8 cellular contexts compared by ENCODE assay signal in genomic region chr17:42720996-42721583, GRCh38. TPM values are rescaled to one million over a fixed set of nuclear protein-coding genes. Genes with fewer than 3 reads are reported as not detected.
DNase-seq lines count a peak whose midpoint lies in the region; ATAC-seq and FAIRE-seq lines count a peak whose summit lies in the region.

No MANE protein-coding gene starts in this region.

- no peak overlapping the region for H2BK12ac ChIP-seq in mesenchymal stem cell (ENCODE audit: low read length in 2 of 2)

- H2AFZ ChIP-seq in mesenchymal stem cell (ENCODE audit: low read depth, low read length) = no peak overlapping the region

- H2BK120ac ChIP-seq in mesenchymal stem cell (ENCODE audit: low read depth, low read length) = no peak overlapping the region

- DNase-seq in G401 (ENCODE audit: low spot score) (peak; percentile 64), NCI-H1105 treated with DMSO at 0.1 percent for 48 hours (lab: John Stamatoyannopoulos, UW) (peak; percentile 67), SJCRH30 (peak; percentile 55 to 82), mesenchymal stem cell (peak; percentile 73)
- peak; percentile 2 for DNase-seq in effector CD8-positive, alpha-beta T cell (lab: John Stamatoyannopoulos, UW)

- H3K4ac ChIP-seq in mesenchymal stem cell (ENCODE audit: low read depth in 1 of 2, low read length in 2 of 2) = no peak overlapping the region

- H3K4me2 ChIP-seq in mesenchymal stem cell (ENCODE audit: low read length, poor library complexity, severe bottlenecking) = no peak overlapping the region

- H3K36me3 ChIP-seq in SJCRH30 (peaks cover 21% of the 10 kb centered on the region), mesenchymal stem cell (ENCODE audit: control insufficient read depth in 1 of 2, insufficient read depth in 2 of 2, low read depth in 1 of 2, low read length in 2 of 2) (peaks cover 26 to 89% of the 10 kb centered on the region in 2 experiments)

- no peak overlapping the region for H2BK5ac ChIP-seq in mesenchymal stem cell (ENCODE audit: low read depth, low read length, poor library complexity, severe bottlenecking)

- H3K18ac ChIP-seq in mesenchymal stem cell (ENCODE audit: low read depth in 1 of 2, low read length in 2 of 2) = no peak overlapping the region

- H4K91ac ChIP-seq in mesenchymal stem cell (ENCODE audit: low read length) = no peak overlapping the region

- H3K27ac ChIP-seq in SJCRH30 (no peak overlapping the region), mesenchymal stem cell (ENCODE audit: low read length, poor library complexity, severe bottlenecking) (no peak overlapping the region)

- H3K79me1 ChIP-seq in mesenchymal stem cell (replicated peaks; ENCODE audit: low read length, poor library complexity, severe bottlenecking) = no peaks in the 10 kb centered on the region

- H4K8ac ChIP-seq in mesenchymal stem cell (ENCODE audit: low read length) = no peak overlapping the region

- H3K4me1 ChIP-seq in SJCRH30 (no peaks in the 10 kb centered on the region), mesenchymal stem cell (ENCODE audit: control insufficient read depth, insufficient read depth, low read depth, low read length) (no peaks in the 10 kb centered on the region)

- H2BK15ac ChIP-seq in mesenchymal stem cell (ENCODE audit: low read depth, poor library complexity, severe bottlenecking) = no peak overlapping the region

- no peak overlapping the region for H3K4me3 ChIP-seq in SJCRH30
- no peak overlapping the region for H3K4me3 ChIP-seq in mesenchymal stem cell (ENCODE audit: insufficient read depth in 1 of 2, low read depth in 1 of 2, low read length in 2 of 2)

- no peak overlapping the region for H2AK5ac ChIP-seq in mesenchymal stem cell (ENCODE audit: low read length, severe bottlenecking)

- 0% methylated on average over 1 of the region's 2 CpGs for WGBS in mesenchymal stem cell

- ATAC-seq in GM19324 (IDR thresholded peaks at IDR 0.05; ENCODE audit: low FRiP score, unreplicated experiment) = no peak
- no peak for ATAC-seq in HG03159 (IDR thresholded peaks at IDR 0.05; ENCODE audit: unreplicated experiment)

- H3K9ac ChIP-seq in mesenchymal stem cell (ENCODE audit: low read length) = no peak overlapping the region

- H3K23ac ChIP-seq in mesenchymal stem cell (ENCODE audit: low read length in 2 of 2) = no peak overlapping the region

- no peaks in the 10 kb centered on the region for H3K27me3 ChIP-seq in SJCRH30
- no peaks in the 10 kb centered on the region for H3K27me3 ChIP-seq in mesenchymal stem cell (ENCODE audit: control insufficient read depth in 1 of 2, insufficient read depth in 1 of 2, low read length in 2 of 2)

- FAIRE-seq in A204.1 (lab: Jason Lieb, UNC) = peak; percentile 93

- H3K14ac ChIP-seq in mesenchymal stem cell (ENCODE audit: low read length in 2 of 2) = no peak overlapping the region

- in situ Hi-C loops in G401 (cut with HindIII; ENCODE audit: low sequenced_read_pairs) = no loop called here

- H3K9me3 ChIP-seq in SJCRH30 (replicated peaks) (no peaks in the 10 kb centered on the region), mesenchymal stem cell (ENCODE audit: control insufficient read depth, low read length) (no peaks in the 10 kb centered on the region)

RNA-seq across cellular contexts. Expression of gene EZH1, which starts 23.8 kb away (rescaled TPM):
- 10.0 and 14.7 TPM in 2 replicates for total RNA-seq in G401 (2014; rRNA removed; shearing (Covaris generic))
- total RNA-seq in SJCRH30 (2014; rRNA removed; shearing (Covaris generic)) = 17.3 and 27.0 TPM in 2 replicates
- polyA plus RNA-seq in mesenchymal stem cell (2013, experiment 1 of 2) = 8.5 TPM
- polyA plus RNA-seq in mesenchymal stem cell (2013, experiment 2 of 2) = 7.7 TPM

RNA-seq across cellular contexts. Expression of gene CNTNAP1, which starts 38.8 kb away (rescaled TPM):
- total RNA-seq in G401 (2014; rRNA removed; shearing (Covaris generic)) = 11.4 and 13.3 TPM in 2 replicates
- 4.0 and 5.0 TPM in 2 replicates for total RNA-seq in SJCRH30 (2014; rRNA removed; shearing (Covaris generic))
- polyA plus RNA-seq in mesenchymal stem cell (2013, experiment 1 of 2) = 16.0 TPM
- polyA plus RNA-seq in mesenchymal stem cell (2013, experiment 2 of 2) = 14.6 TPM

RNA-seq across cellular contexts. Expression of gene CCR10, which starts 39.4 kb away (rescaled TPM):
- 20.1 and 24.2 TPM in 2 replicates for total RNA-seq in G401 (2014; rRNA removed; shearing (Covaris generic))
- total RNA-seq in SJCRH30 (2014; rRNA removed; shearing (Covaris generic)) = 0.99 and 1.0 TPM in 2 replicates
- polyA plus RNA-seq in mesenchymal stem cell (2013, experiment 1 of 2) = 0.97 TPM
- polyA plus RNA-seq in mesenchymal stem cell (2013, experiment 2 of 2) = 0.97 TPM

RNA-seq across cellular contexts. Expression of gene RAMP2, which starts 39.9 kb away (rescaled TPM):
- total RNA-seq in G401 (2014; rRNA removed; shearing (Covaris generic)) = 0.51 and 1.5 TPM in 2 replicates
- total RNA-seq in SJCRH30 (2014; rRNA removed; shearing (Covaris generic)) = not detected in 2 replicates
- 2.5 TPM for polyA plus RNA-seq in mesenchymal stem cell (2013, experiment 1 of 2)
- 2.4 TPM for polyA plus RNA-seq in mesenchymal stem cell (2013, experiment 2 of 2)

RNA-seq across cellular contexts. Expression of gene PLEKHH3, which starts 44.3 kb away (rescaled TPM):
- total RNA-seq in G401 (2014; rRNA removed; shearing (Covaris generic)) = 46.1 and 51.0 TPM in 2 replicates
- 10.9 and 13.7 TPM in 2 replicates for total RNA-seq in SJCRH30 (2014; rRNA removed; shearing (Covaris generic))
- polyA plus RNA-seq in mesenchymal stem cell (2013, experiment 1 of 2) = 24.7 TPM
- polyA plus RNA-seq in mesenchymal stem cell (2013, experiment 2 of 2) = 23.8 TPM

Comparison
In these comparisons a context has a peak if more than half of its experiments do, and no peak if none do; other contexts are left out.
1. DNase-seq: peak in every context shown above with its lines; median percentile 73 in mesenchymal stem cell; 68 in SJCRH30; 67 in NCI-H1105 treated with DMSO at 0.1 percent for 48 hours; 64 in G401; 2 in effector CD8-positive, alpha-beta T cell.
2. RNA of gene CCR10, which starts 39.4 kb away (total RNA-seq): 20.1 to 24.2 TPM in G401; 0.99 to 1.0 TPM in SJCRH30; every median in the first group is over 10 times any median in the second.